In genomic region chr9:133604856-133605255, GRCh38 we compare ENCODE assay signal across 1 cellular context.
TF ChIP-seq lines count a peak whose summit lies in the region.

No MANE protein-coding gene starts in this region.

TF ChIP-seq in HepG2, 621 proteins besides CTCF, POLR2A, EP300 and RAD21 (continued from another document):
- TF ChIP-seq, protein P1, sequence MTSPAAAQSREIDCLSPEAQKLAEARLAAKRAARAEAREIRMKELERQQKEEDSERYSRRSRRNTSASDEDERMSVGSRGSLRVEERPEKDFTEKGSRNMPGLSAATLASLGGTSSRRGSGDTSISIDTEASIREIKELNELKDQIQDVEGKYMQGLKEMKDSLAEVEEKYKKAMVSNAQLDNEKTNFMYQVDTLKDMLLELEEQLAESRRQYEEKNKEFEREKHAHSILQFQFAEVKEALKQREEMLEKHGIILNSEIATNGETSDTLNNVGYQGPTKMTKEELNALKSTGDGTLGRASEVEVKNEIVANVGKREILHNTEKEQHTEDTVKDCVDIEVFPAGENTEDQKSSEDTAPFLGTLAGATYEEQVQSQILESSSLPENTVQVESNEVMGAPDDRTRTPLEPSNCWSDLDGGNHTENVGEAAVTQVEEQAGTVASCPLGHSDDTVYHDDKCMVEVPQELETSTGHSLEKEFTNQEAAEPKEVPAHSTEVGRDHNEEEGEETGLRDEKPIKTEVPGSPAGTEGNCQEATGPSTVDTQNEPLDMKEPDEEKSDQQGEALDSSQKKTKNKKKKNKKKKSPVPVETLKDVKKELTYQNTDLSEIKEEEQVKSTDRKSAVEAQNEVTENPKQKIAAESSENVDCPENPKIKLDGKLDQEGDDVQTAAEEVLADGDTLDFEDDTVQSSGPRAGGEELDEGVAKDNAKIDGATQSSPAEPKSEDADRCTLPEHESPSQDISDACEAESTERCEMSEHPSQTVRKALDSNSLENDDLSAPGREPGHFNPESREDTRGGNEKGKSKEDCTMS (CRISPR knock-in tag; conservative IDR thresholded peaks at IDR 0.05), result no peak
- TF ChIP-seq, protein P2, sequence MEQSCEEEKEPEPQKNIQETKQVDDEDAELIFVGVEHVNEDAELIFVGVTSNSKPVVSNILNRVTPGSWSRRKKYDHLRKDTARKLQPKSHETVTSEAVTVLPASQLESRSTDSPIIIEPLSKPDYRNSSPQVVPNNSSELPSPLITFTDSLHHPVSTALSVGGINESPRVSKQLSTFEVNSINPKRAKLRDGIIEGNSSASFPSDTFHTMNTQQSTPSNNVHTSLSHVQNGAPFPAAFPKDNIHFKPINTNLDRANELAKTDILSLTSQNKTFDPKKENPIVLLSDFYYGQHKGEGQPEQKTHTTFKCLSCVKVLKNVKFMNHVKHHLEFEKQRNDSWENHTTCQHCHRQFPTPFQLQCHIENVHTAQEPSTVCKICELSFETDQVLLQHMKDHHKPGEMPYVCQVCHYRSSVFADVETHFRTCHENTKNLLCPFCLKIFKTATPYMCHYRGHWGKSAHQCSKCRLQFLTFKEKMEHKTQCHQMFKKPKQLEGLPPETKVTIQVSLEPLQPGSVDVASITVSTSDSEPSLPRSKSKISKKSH (CRISPR knock-in tag; IDR thresholded peaks at IDR 0.05; ENCODE audit: borderline replicate concordance), result no peak
- TF ChIP-seq ATRX (CRISPR knock-in tag; IDR thresholded peaks at IDR 0.05; ENCODE audit: borderline replicate concordance) (no peak), MAFF (IDR thresholded peaks at IDR 0.05; ENCODE audit: low read depth, low read length) (no peak)
